Comparison of ENCODE assay signal across 31 cellular contexts in genomic region chr6:36976005-36976261, GRCh38. TPM values are rescaled to one million over a fixed set of nuclear protein-coding genes. Genes with fewer than 3 reads are reported as not detected.
"Had no signal": no experiment of that assay in that cellular context is flagged by ENCODE, and none has a peak within 500 bp of the region (broad histone marks: within the 10 kb centered on the region; RNA-seq: fewer than 3 reads in every experiment).

No MANE protein-coding gene starts in this region.

- H3K9me3 ChIP-seq: ascending aorta, ovary, sigmoid colon, tibial artery had no signal

- H3K36me3 ChIP-seq: ovary had no signal

- H3K27ac ChIP-seq: ovary, tibial artery, WERI-Rb-1 had no signal

- H3K9me3 Mint-ChIP-seq: brain; mesothelial cell of epicardium; naive B cell; nephron progenitor cell; stimulated activated effector memory CD8-positive, alpha-beta T cell treated with anti-CD3 and anti-CD28 coated beads, Interleukin-12 subunit alpha, Interleukin-12 subunit beta, amount 100 ng/mL, for 72 hours; stimulated activated naive CD8-positive, alpha-beta T cell treated with anti-CD3 and anti-CD28 coated beads, Interleukin-15, Interleukin-2, amounts not matched to agents 100 ng/mL and 50 ng/mL, for 24 hours had no signal

- H3K27me3 ChIP-seq: ascending aorta, ovary, sigmoid colon, tibial artery had no signal

- H3K4me3 ChIP-seq: ascending aorta, ovary, sigmoid colon, tibial artery had no signal

- ATAC-seq: activated CD4-positive, CD25-positive, alpha-beta regulatory T cell treated with anti-CD3 and anti-CD28 coated beads, Interleukin-2, amount 50 U/mL, for 24 hours; esophagus mucosa; left lobe of liver; stimulated activated effector memory CD8-positive, alpha-beta T cell treated with anti-CD3 and anti-CD28 coated beads, Interleukin-12 subunit alpha, Interleukin-12 subunit beta, amount 100 ng/mL, for 72 hours had no signal

- H3K36me3 Mint-ChIP-seq: activated naive CD8-positive, alpha-beta T cell had no signal

- H3K4me3 Mint-ChIP-seq: activated naive CD8-positive, alpha-beta T cell; brain; mesothelial cell of epicardium; nephron progenitor cell; stimulated activated effector memory CD8-positive, alpha-beta T cell treated with anti-CD3 and anti-CD28 coated beads, Interleukin-12 subunit alpha, Interleukin-12 subunit beta, amount 100 ng/mL, for 72 hours; stimulated activated naive CD8-positive, alpha-beta T cell treated with anti-CD3 and anti-CD28 coated beads, Interleukin-15, Interleukin-2, amounts not matched to agents 100 ng/mL and 50 ng/mL, for 24 hours had no signal

- DNase-seq: activated CD4-positive, alpha-beta T cell treated with anti-CD3 and anti-CD28 coated beads for 48 hours; activated CD4-positive, alpha-beta T cell treated with anti-CD3 and anti-CD28 coated beads, Interleukin-2, amount 50 U/mL, for 48 hours; activated CD8-positive, alpha-beta memory T cell treated with anti-CD3 and anti-CD28 coated beads for 24 hours; activated gamma-delta T cell; activated T-cell treated with anti-CD3 and anti-CD28 coated beads, Interleukin-2, amount 50 U/mL, for 1 hour; caudate nucleus; foreskin fibroblast; head of caudate nucleus; kidney glomerular epithelial cell; naive B cell; nephron progenitor cell; ovary; sigmoid colon; small intestine; stimulated activated CD4-positive, alpha-beta T cell treated with anti-CD3 and anti-CD28 coated beads, Interleukin-4, amount 100 ng/mL, for 24 hours; T-helper 1 cell; tibial artery; WERI-Rb-1 had no signal

- H3K27ac Mint-ChIP-seq: activated naive CD8-positive, alpha-beta T cell; mesothelial cell of epicardium; nephron progenitor cell; progenitor cell of endocrine pancreas; stimulated activated effector memory CD8-positive, alpha-beta T cell treated with anti-CD3 and anti-CD28 coated beads, Interleukin-12 subunit alpha, Interleukin-12 subunit beta, amount 100 ng/mL, for 72 hours had no signal

- H3K27me3 Mint-ChIP-seq: activated naive CD8-positive, alpha-beta T cell; brain; naive B cell; progenitor cell of endocrine pancreas; stimulated activated naive CD8-positive, alpha-beta T cell treated with anti-CD3 and anti-CD28 coated beads, Interleukin-15, Interleukin-2, amounts not matched to agents 100 ng/mL and 50 ng/mL, for 24 hours had no signal

RNA-seq across cellular contexts. Expression of gene PI16, which starts 21.4 kb away (rescaled TPM):
- total RNA-seq: endothelial cell of umbilical vein, left lobe of liver, lung microvascular endothelial cell, mesothelial cell of epicardium, progenitor cell of endocrine pancreas, renal cortical epithelial cell had no signal

RNA-seq across cellular contexts. Expression of gene FGD2, which starts 29.5 kb away (rescaled TPM):
- total RNA-seq: endothelial cell of umbilical vein, lung microvascular endothelial cell, mesothelial cell of epicardium, progenitor cell of endocrine pancreas had no signal
- polyA plus RNA-seq: endothelial cell of umbilical vein had no signal
